ENCODE assay signal across 8 cellular contexts in genomic region chr7:12257582-12257981, GRCh38. TPM values are rescaled to one million over a fixed set of nuclear protein-coding genes. Genes with fewer than 3 reads are reported as not detected.
DNase-seq lines count a peak whose midpoint lies in the region; ATAC-seq and TF ChIP-seq lines count a peak whose summit lies in the region.

No MANE protein-coding gene starts in this region.

- CTCF ChIA-PET in WTC11 (lab: Charles Lee), result no interaction called here

- no peaks in the 10 kb centered on the region for H3K27me3 Mint-ChIP-seq in WTC11 (ENCODE audit: low read depth)

- H3K9me3 Mint-ChIP-seq in WTC11, result peaks cover 19% of the 10 kb centered on the region

- H3K4me3 ChIP-seq in NB4 (ENCODE audit: low read depth, low read length) (no peak overlapping the region), H7 (ENCODE audit: insufficient read depth, low read depth, low read length) (no peak overlapping the region)

- POLR2A ChIA-PET in WTC11 (lab: Charles Lee), result no interaction called here

- no peak overlapping the region for H3K27ac Mint-ChIP-seq in WTC11

- TF ChIP-seq CTCF in NB4 (IDR thresholded peaks at IDR 0.05; ENCODE audit: low read depth, low read length) (no peak), WTC11 (IDR thresholded peaks at IDR 0.05) (no peak)

- H3K36me3 ChIP-seq in H7 (replicated peaks; ENCODE audit: control insufficient read depth, insufficient read depth, low read length), result no peaks in the 10 kb centered on the region

- H3K4me3 Mint-ChIP-seq in WTC11, result no peak overlapping the region

- ATAC-seq in HG02623 (IDR thresholded peaks at IDR 0.05; ENCODE audit: unreplicated experiment) (peak; percentile 100), WTC11 (no peak)

- H3K27me3 ChIP-seq in H7 (ENCODE audit: control insufficient read depth, insufficient read depth, low read length), result no peaks in the 10 kb centered on the region

- DNase-seq in activated naive CD4-positive, alpha-beta T cell treated with Interleukin-2 at 50 U/mL for 16 hours, result peak; percentile 5
- no peak for DNase-seq in activated naive CD4-positive, alpha-beta T cell (lab: John Stamatoyannopoulos, UW)
- DNase-seq in NB4 (ENCODE audit: low read depth) (peak; percentile 45), renal cortical epithelial cell (ENCODE audit: low read depth) (peak; percentile 71), WTC11 (ENCODE audit: low spot score) (no peak), H7 (no peak)
- peak; percentile 75 for DNase-seq in central memory CD4-positive, alpha-beta T cell

- no peaks in the 10 kb centered on the region for H3K36me3 Mint-ChIP-seq in WTC11

- TF ChIP-seq POLR2A in NB4 (IDR thresholded peaks at IDR 0.05; ENCODE audit: extremely low read depth, insufficient read length), result no peak

- no peaks in the 10 kb centered on the region for H3K4me1 Mint-ChIP-seq in WTC11

TF ChIP-seq in WTC11, 78 proteins besides CTCF, POLR2A, EP300 and RAD21:
- TF ChIP-seq ZNF425 (CRISPR knock-in tag; conservative IDR thresholded peaks at IDR 0.05) (no peak), USF2 (CRISPR knock-in tag; IDR thresholded peaks at IDR 0.05) (no peak), ZNF219 (CRISPR knock-in tag; IDR thresholded peaks at IDR 0.05; ENCODE audit: borderline replicate concordance) (no peak), ATF6 (CRISPR knock-in tag; IDR thresholded peaks at IDR 0.05) (no peak), CREM (CRISPR knock-in tag; IDR thresholded peaks at IDR 0.05) (no peak), FOXP1 (CRISPR knock-in tag; IDR thresholded peaks at IDR 0.05; ENCODE audit: borderline replicate concordance) (no peak), CREB1 (CRISPR knock-in tag; IDR thresholded peaks at IDR 0.05) (no peak), ZNF281 (CRISPR knock-in tag; IDR thresholded peaks at IDR 0.05) (no peak), ATF1 (CRISPR knock-in tag; IDR thresholded peaks at IDR 0.05) (no peak), USF1 (CRISPR knock-in tag; IDR thresholded peaks at IDR 0.05) (no peak), EMX1 (CRISPR knock-in tag; IDR thresholded peaks at IDR 0.05) (no peak)

RNA-seq across cellular contexts. Expression of gene TMEM106B, which starts 46.5 kb away (rescaled TPM):
- total RNA-seq in renal cortical epithelial cell (98.5 and 117 TPM in 2 replicates), WTC11 (2021) (27.3 to 32.9 TPM (median 31.0 TPM) in 3 replicates)
- 26.6 and 37.5 TPM in 2 replicates for total RNA-seq in H7 (2014; rRNA removed; shearing (Covaris generic))

Comparison
In these comparisons a context has a peak if more than half of its experiments do, and no peak if none do; other contexts are left out.
1. DNase-seq: peak in activated naive CD4-positive, alpha-beta T cell treated with Interleukin-2 at 50 U/mL for 16 hours (single experiment), NB4 (single experiment), central memory CD4-positive, alpha-beta T cell (single experiment) and renal cortical epithelial cell (single experiment); none in activated naive CD4-positive, alpha-beta T cell (0 of 4), WTC11 (single experiment) and H7 (single experiment).